8 cellular contexts compared by ENCODE assay signal in genomic region chr1:31954607-31955283, GRCh38. TPM values are rescaled to one million over a fixed set of nuclear protein-coding genes. Genes with fewer than 3 reads are reported as not detected.
DNase-seq lines count a peak whose midpoint lies in the region; ATAC-seq and TF ChIP-seq lines count a peak whose summit lies in the region.

No MANE protein-coding gene starts in this region.

- CTCF ChIA-PET in activated CD8-positive, alpha-beta T cell treated with anti-CD3 and anti-CD28 coated beads, Interleukin-2, amount 10 ng/mL, durations not matched to agents 7 days and 5 days (lab: Charles Lee), result interaction anchor here (0.6 to 16.4 kb wide), 8 partner anchors 9 to 51 kb away, joined by 3 to 664 read pairs (median 11); partner anchors contain the start of gene PTP4A2

- no peaks in the 10 kb centered on the region for H3K27me3 Mint-ChIP-seq in activated CD8-positive, alpha-beta T cell treated with anti-CD3 and anti-CD28 coated beads, Interleukin-2, amount 10 ng/mL, durations not matched to agents 7 days and 5 days (ENCODE audit: low read depth)

- H3K9me3 ChIP-seq in osteoblast (ENCODE audit: low read depth, low read length), result no peaks in the 10 kb centered on the region

- H3K36me3 Mint-ChIP-seq in activated CD8-positive, alpha-beta T cell treated with anti-CD3 and anti-CD28 coated beads, Interleukin-2, amount 10 ng/mL, durations not matched to agents 7 days and 5 days (ENCODE audit: low read depth), result no peaks in the 10 kb centered on the region

- no peaks in the 10 kb centered on the region for H3K27me3 ChIP-seq in osteoblast (ENCODE audit: insufficient read depth, low read length)

- no peaks in the 10 kb centered on the region for H3K9me3 Mint-ChIP-seq in activated CD8-positive, alpha-beta T cell treated with anti-CD3 and anti-CD28 coated beads, Interleukin-2, amount 10 ng/mL, durations not matched to agents 7 days and 5 days (ENCODE audit: insufficient read depth)

- peak overlapping the region; percentile 59 for H3K4me2 ChIP-seq in osteoblast (ENCODE audit: insufficient read depth, low read length)

- H3K27ac ChIP-seq in osteoblast (ENCODE audit: low read depth, low read length), result peak overlapping the region; percentile 100

- no peaks in the 10 kb centered on the region for H3K79me2 ChIP-seq in osteoblast (ENCODE audit: insufficient read depth, low read length)

- H2AFZ ChIP-seq in osteoblast (ENCODE audit: low read length), result peak overlapping the region; percentile 56

- H3K27ac Mint-ChIP-seq in activated CD8-positive, alpha-beta T cell treated with anti-CD3 and anti-CD28 coated beads, Interleukin-2, amount 10 ng/mL, durations not matched to agents 7 days and 5 days, result peak overlapping the region; percentile 66

- H3K36me3 ChIP-seq in osteoblast (ENCODE audit: insufficient read depth, low read length), result no peaks in the 10 kb centered on the region

- TF ChIP-seq CTCF in osteoblast (IDR thresholded peaks at IDR 0.05; ENCODE audit: extremely low read depth, low read depth, low read length), result no peak

- DNase-seq in A172 (ENCODE audit: low spot score), result peak; percentile 69
- peak; percentile 83 for DNase-seq in HK-2 (ENCODE audit: unreplicated experiment)
- no peak for DNase-seq in activated CD8-positive, alpha-beta T cell treated with anti-CD3 and anti-CD28 coated beads, Interleukin-2, amount 10 ng/mL, durations not matched to agents 7 days and 5 days
- DNase-seq in globus pallidus (ENCODE audit: low spot score), result peak; percentile 42
- DNase-seq in osteoblast (ENCODE audit: insufficient read length, low spot score, missing footprints), result peak; percentile 93
- DNase-seq in NCI-H748 treated with DMSO at 0.1 percent for 48 hours (lab: John Stamatoyannopoulos, UW), result no peak

- peak overlapping the region; percentile 12 for H3K4me3 ChIP-seq in osteoblast (ENCODE audit: insufficient read depth, low read length)

- H3K4me3 Mint-ChIP-seq in activated CD8-positive, alpha-beta T cell treated with anti-CD3 and anti-CD28 coated beads, Interleukin-2, amount 10 ng/mL, durations not matched to agents 7 days and 5 days, result no peak overlapping the region

- no peak for ATAC-seq in activated CD8-positive, alpha-beta T cell treated with anti-CD3 and anti-CD28 coated beads, Interleukin-2, amount 10 ng/mL, durations not matched to agents 7 days and 5 days
- ATAC-seq in GM19328 (IDR thresholded peaks at IDR 0.05; ENCODE audit: unreplicated experiment), result no peak
- ATAC-seq in GM21528 (IDR thresholded peaks at IDR 0.05; ENCODE audit: low FRiP score, unreplicated experiment), result no peak

- H3K4me1 ChIP-seq in osteoblast (ENCODE audit: insufficient read depth, low read length), result peaks cover 31% of the 10 kb centered on the region

- POLR2A ChIA-PET in activated CD8-positive, alpha-beta T cell treated with anti-CD3 and anti-CD28 coated beads, Interleukin-2, amount 10 ng/mL, durations not matched to agents 7 days and 5 days (lab: Charles Lee), result interaction anchor here (0.5 to 8.5 kb wide), 6 partner anchors 11 to 208 kb away, joined by 3 to 157 read pairs (median 6); partner anchors contain the start of genes KHDRBS1 and PTP4A2

- no peaks in the 10 kb centered on the region for H4K20me1 ChIP-seq in osteoblast (ENCODE audit: insufficient read depth, low read length)

- peaks cover 71% of the 10 kb centered on the region for H3K4me1 Mint-ChIP-seq in activated CD8-positive, alpha-beta T cell treated with anti-CD3 and anti-CD28 coated beads, Interleukin-2, amount 10 ng/mL, durations not matched to agents 7 days and 5 days (ENCODE audit: low read depth)

RNA-seq across cellular contexts. Expression of gene PTP4A2, which starts 16.6 kb away (rescaled TPM):
- 207 and 289 TPM in 2 replicates for total RNA-seq in A172 (2014; rRNA removed; shearing (Covaris generic))
- total RNA-seq in activated CD8-positive, alpha-beta T cell treated with anti-CD3 and anti-CD28 coated beads, Interleukin-2, amount 10 ng/mL, durations not matched to agents 7 days and 5 days, result 100 to 1,000 TPM; 409 to 419 TPM
- 539 and 568 TPM in 2 replicates for total RNA-seq in osteoblast

RNA-seq across cellular contexts. Expression of gene KHDRBS1, which starts 58.9 kb away (rescaled TPM):
- total RNA-seq in A172 (2014; rRNA removed; shearing (Covaris generic)), result 58.0 and 70.0 TPM in 2 replicates
- 100 to 1,000 TPM; 194 to 197 TPM for total RNA-seq in activated CD8-positive, alpha-beta T cell treated with anti-CD3 and anti-CD28 coated beads, Interleukin-2, amount 10 ng/mL, durations not matched to agents 7 days and 5 days
- total RNA-seq in osteoblast, result 52.8 and 53.9 TPM in 2 replicates

Comparison
In these comparisons a context has a peak if more than half of its experiments do, and no peak if none do; other contexts are left out.
1. DNase-seq: peak in A172 (single experiment), HK-2 (single experiment), globus pallidus (single experiment) and osteoblast (single experiment); none in activated CD8-positive, alpha-beta T cell treated with anti-CD3 and anti-CD28 coated beads, Interleukin-2, amount 10 ng/mL, durations not matched to agents 7 days and 5 days (single experiment) and NCI-H748 treated with DMSO at 0.1 percent for 48 hours (single experiment).